ENCODE assay signal across 9 cellular contexts in the genomic region with DNA sequence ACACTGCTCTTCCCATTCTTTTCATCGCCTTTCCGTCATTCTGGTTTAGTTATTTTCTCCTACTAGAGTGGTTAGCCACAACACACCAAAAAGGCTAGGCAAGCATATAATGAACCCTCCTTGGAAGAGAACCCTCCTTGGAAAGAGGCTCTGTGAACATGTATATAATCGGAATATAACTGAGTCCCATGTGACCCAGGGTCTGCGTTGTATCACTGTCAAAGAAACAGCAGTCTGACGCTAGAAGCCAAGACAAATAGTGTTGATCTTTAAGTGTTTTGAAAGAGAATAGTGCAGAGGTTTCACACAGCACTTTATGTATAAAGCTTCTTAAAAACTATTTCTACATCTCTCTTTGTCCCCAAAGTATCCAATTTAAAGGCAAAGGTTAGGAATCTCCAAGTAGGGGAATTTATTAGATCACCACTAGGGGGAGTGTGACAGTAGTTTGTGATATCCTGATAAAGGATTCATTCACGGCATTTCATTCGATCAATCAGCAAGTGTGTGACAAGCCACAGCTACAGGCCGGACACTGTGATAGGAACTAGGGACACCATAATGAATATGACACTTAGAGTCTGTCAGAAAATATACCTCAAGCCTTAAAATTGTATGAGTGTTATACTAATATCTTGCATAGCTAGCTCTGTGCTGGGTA.
DNase-seq lines count a peak whose midpoint lies in the region; ATAC-seq and TF ChIP-seq lines count a peak whose summit lies in the region.
"Had no signal": no experiment of that assay in that cellular context is flagged by ENCODE, and none has a peak within 500 bp of the region (broad histone marks: within the 10 kb centered on the region; RNA-seq: fewer than 3 reads in every experiment).

No MANE protein-coding gene starts in this region.

- H3K27ac Mint-ChIP-seq in T-helper 2 cell treated with Interferon-gamma antibody and Interleukin-4, amounts not matched to agents 5 μg/mL and 100 μg/mL, for 36 hours, result no peak overlapping the region

- TF ChIP-seq CTCF in coronary artery (IDR thresholded peaks at IDR 0.05), result peak; percentile 37

- no peak overlapping the region for H4K8ac ChIP-seq in mesendoderm (ENCODE audit: low read depth, low read length)

- no peak overlapping the region for H3K23ac ChIP-seq in mesendoderm (ENCODE audit: low read length)

- H2BK120ac ChIP-seq in mesendoderm (ENCODE audit: low read depth, low read length), result no peak overlapping the region

- no peak overlapping the region for H2BK15ac ChIP-seq in mesendoderm (replicated peaks; ENCODE audit: low read depth)

- H3K9me3 Mint-ChIP-seq in T-helper 2 cell treated with Interferon-gamma antibody and Interleukin-4, amounts not matched to agents 5 μg/mL and 100 μg/mL, for 36 hours, result no peaks in the 10 kb centered on the region

- no peak overlapping the region for H3K4ac ChIP-seq in mesendoderm (ENCODE audit: low read depth, low read length)

- no peaks in the 10 kb centered on the region for H3K36me3 Mint-ChIP-seq in T-helper 2 cell treated with Interferon-gamma antibody and Interleukin-4, amounts not matched to agents 5 μg/mL and 100 μg/mL, for 36 hours (ENCODE audit: low read depth)
- H3K36me3 Mint-ChIP-seq: activated naive CD8-positive, alpha-beta T cell had no signal

- no peak overlapping the region for H4K5ac ChIP-seq in mesendoderm (ENCODE audit: low read length)

- no peak overlapping the region for H2AK5ac ChIP-seq in mesendoderm (ENCODE audit: low read length)

- no peak overlapping the region for H3K18ac ChIP-seq in mesendoderm (ENCODE audit: low read length)

- H3K4me3 ChIP-seq in coronary artery, result peak overlapping the region; percentile 8
- H3K4me3 ChIP-seq in mesendoderm (ENCODE audit: low read length), result no peak overlapping the region

- no peaks in the 10 kb centered on the region for H3K79me1 ChIP-seq in mesendoderm (ENCODE audit: low read length)

- no peak overlapping the region for H2BK5ac ChIP-seq in mesendoderm (ENCODE audit: low read length)

- H3K56ac ChIP-seq in mesendoderm (ENCODE audit: low read length), result no peak overlapping the region

- H3K27me3 Mint-ChIP-seq in T-helper 2 cell treated with Interferon-gamma antibody and Interleukin-4, amounts not matched to agents 5 μg/mL and 100 μg/mL, for 36 hours (ENCODE audit: low read depth), result no peaks in the 10 kb centered on the region

- H3K4me1 ChIP-seq in mesendoderm (ENCODE audit: control insufficient read depth, low read depth, low read length), result no peaks in the 10 kb centered on the region

- DNase-seq in NCI-H82 (lab: John Stamatoyannopoulos, UW) (peak; percentile 72), NCI-H82 treated with DMSO at 0.1 percent for 48 hours (lab: John Stamatoyannopoulos, UW; ENCODE audit: unreplicated experiment) (no peak), NCI-H69 (lab: John Stamatoyannopoulos, UW) (peak; percentile 48), coronary artery (ENCODE audit: low spot score) (no peak), mesendoderm (peak; percentile 55)
- no peak for DNase-seq in T-helper 2 cell treated with Interferon-gamma antibody and Interleukin-4, amounts not matched to agents 5 μg/mL and 100 μg/mL, for 36 hours (ENCODE audit: low spot score)

- H3K27ac ChIP-seq in coronary artery (no peak overlapping the region), mesendoderm (ENCODE audit: low read depth, low read length) (no peak overlapping the region)

- ATAC-seq in HG02798 (IDR thresholded peaks at IDR 0.05; ENCODE audit: poor library complexity, unreplicated experiment), result peak; percentile 64
- no peak for ATAC-seq in HG02973 (IDR thresholded peaks at IDR 0.05; ENCODE audit: unreplicated experiment)

- no peaks in the 10 kb centered on the region for H3K36me3 ChIP-seq in mesendoderm (ENCODE audit: control insufficient read depth, insufficient read depth, low read length)

- H3K4me2 ChIP-seq in mesendoderm (ENCODE audit: low read length), result no peak overlapping the region

- no peak overlapping the region for H3K4me3 Mint-ChIP-seq in T-helper 2 cell treated with Interferon-gamma antibody and Interleukin-4, amounts not matched to agents 5 μg/mL and 100 μg/mL, for 36 hours
- H3K4me3 Mint-ChIP-seq: activated naive CD8-positive, alpha-beta T cell had no signal

- H3K4me1 Mint-ChIP-seq in T-helper 2 cell treated with Interferon-gamma antibody and Interleukin-4, amounts not matched to agents 5 μg/mL and 100 μg/mL, for 36 hours (ENCODE audit: low read depth), result no peaks in the 10 kb centered on the region

- no CpG with 5 or more reads among the region's 8 CpGs for WGBS in mesendoderm (ENCODE audit: extremely low coverage, insufficient coverage, low lambda C conversion rate)

- no peaks in the 10 kb centered on the region for H3K79me2 ChIP-seq in mesendoderm (ENCODE audit: control insufficient read depth, insufficient read depth, low read length)

- no peak overlapping the region for H3K9ac ChIP-seq in mesendoderm (ENCODE audit: low read length)

- H3K27me3 ChIP-seq in mesendoderm (ENCODE audit: insufficient read depth, low read length, poor library complexity), result no peaks in the 10 kb centered on the region

Comparison
In these comparisons a context has a peak if more than half of its experiments do, and no peak if none do; other contexts are left out.
1. DNase-seq: peak in NCI-H82 (single experiment), NCI-H69 (single experiment) and mesendoderm (single experiment); none in NCI-H82 treated with DMSO at 0.1 percent for 48 hours (single experiment), coronary artery (single experiment) and T-helper 2 cell treated with Interferon-gamma antibody and Interleukin-4, amounts not matched to agents 5 μg/mL and 100 μg/mL, for 36 hours (single experiment).